12 cellular contexts compared by ENCODE assay signal in the genomic region with DNA sequence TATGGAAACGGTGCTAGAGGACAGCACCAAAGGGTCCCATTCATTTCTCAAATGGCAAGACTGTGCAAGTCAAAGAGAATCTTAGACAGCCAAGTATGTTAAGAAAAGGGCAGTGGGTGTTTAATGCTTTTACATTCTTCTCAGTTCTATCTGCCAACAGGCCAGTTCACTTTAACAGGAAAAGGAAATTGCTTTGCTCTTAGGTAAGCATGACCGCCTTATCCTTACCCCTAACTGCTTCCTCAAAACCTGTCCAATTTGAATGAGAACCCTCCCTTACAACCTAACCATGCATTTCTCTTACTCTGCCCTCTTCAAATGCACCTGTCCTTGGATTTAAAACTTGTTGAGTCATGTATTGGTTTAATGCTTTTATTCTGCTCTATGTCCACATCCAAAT. TPM values are rescaled to one million over a fixed set of nuclear protein-coding genes. Genes with fewer than 3 reads are reported as not detected.
DNase-seq lines count a peak whose midpoint lies in the region; ATAC-seq and TF ChIP-seq lines count a peak whose summit lies in the region.
"Had no signal": no experiment of that assay in that cellular context is flagged by ENCODE, and none has a peak within 500 bp of the region (broad histone marks: within the 10 kb centered on the region; RNA-seq: fewer than 3 reads in every experiment).

No MANE protein-coding gene starts in this region.

- no peak for TF ChIP-seq CTCF in neutrophil (IDR thresholded peaks at IDR 0.05)

- no peaks in the 10 kb centered on the region for H3K9me3 Mint-ChIP-seq in T-cell
- peaks cover 0 to 5% (median 0%) of the 10 kb centered on the region in 9 donors for H3K9me3 Mint-ChIP-seq in naive thymus-derived CD8-positive, alpha-beta T cell
- H3K9me3 Mint-ChIP-seq: CD8-positive, alpha-beta T cell had no signal

- H3K4me1 Mint-ChIP-seq in T-cell, result peaks cover 3 to 12% (median 4%) of the 10 kb centered on the region in 3 donors
- H3K4me1 Mint-ChIP-seq in naive thymus-derived CD8-positive, alpha-beta T cell, result peaks cover 0 to 5% (median 0%) of the 10 kb centered on the region in 4 donors

- peak overlapping the region; percentile 23 to 51 for H3K4me3 ChIP-seq in neutrophil (ENCODE audit: low read depth in 1 of 2, low read length in 1 of 2)
- H3K4me3 ChIP-seq: A549, HAP-1 had no signal

- H3K27ac Mint-ChIP-seq in T-cell, result no peak overlapping the region
- H3K27ac Mint-ChIP-seq in naive thymus-derived CD8-positive, alpha-beta T cell, result no peak overlapping the region
- H3K27ac Mint-ChIP-seq: CD14-positive monocyte; CD8-positive, alpha-beta T cell had no signal

- no peaks in the 10 kb centered on the region for H3K36me3 ChIP-seq in neutrophil
- H3K36me3 ChIP-seq: HAP-1 had no signal

- DNase-seq in AML-193 (lab: John Stamatoyannopoulos, UW) (peak; percentile 72 to 75), GF-D8 (lab: John Stamatoyannopoulos, UW) (peak; percentile 78), NOMO-1 treated with dmso at 0.1 percent for 144 hours (lab: John Stamatoyannopoulos, UW; ENCODE audit: unreplicated experiment) (peak; percentile 57), T-cell (no peak)
- no peak for DNase-seq in naive thymus-derived CD8-positive, alpha-beta T cell
- DNase-seq: CD8-positive, alpha-beta T cell; COR-L47; DMS153 had no signal

- H3K27me3 ChIP-seq in neutrophil, result no peaks in the 10 kb centered on the region

- H3K27ac ChIP-seq in neutrophil, result peak overlapping the region; percentile 90
- H3K27ac ChIP-seq: A549 had no signal

- CTCF ChIA-PET in T-cell (lab: Charles Lee), result no interaction called here

- POLR2A ChIA-PET in T-cell (lab: Charles Lee), result interaction anchor here in 1 of 2 donors (0.7 kb wide), 1 partner anchor 188 kb away, joined by 3 read pairs; no protein-coding TSS in a partner anchor
- POLR2A ChIA-PET in naive thymus-derived CD8-positive, alpha-beta T cell (lab: Charles Lee), result no interaction called here

- ATAC-seq in T-cell (replicated peaks in 1 of 4), result no peak
- ATAC-seq in naive thymus-derived CD8-positive, alpha-beta T cell, result no peak
- ATAC-seq: A549; CD8-positive, alpha-beta T cell had no signal

- no peaks in the 10 kb centered on the region for H3K9me3 ChIP-seq in neutrophil
- H3K9me3 ChIP-seq: HAP-1 had no signal

- H3K27me3 Mint-ChIP-seq in T-cell, result peaks cover 4 to 13% of the 10 kb centered on the region in 2 donors
- peaks cover 0 to 36% (median 5%) of the 10 kb centered on the region in 5 donors for H3K27me3 Mint-ChIP-seq in naive thymus-derived CD8-positive, alpha-beta T cell

- H3K36me3 Mint-ChIP-seq in T-cell, result no peaks in the 10 kb centered on the region
- H3K36me3 Mint-ChIP-seq in naive thymus-derived CD8-positive, alpha-beta T cell, result no peaks in the 10 kb centered on the region
- H3K36me3 Mint-ChIP-seq: CD14-positive monocyte; CD8-positive, alpha-beta T cell had no signal

- no peak overlapping the region for H3K4me3 Mint-ChIP-seq in T-cell
- H3K4me3 Mint-ChIP-seq in naive thymus-derived CD8-positive, alpha-beta T cell, result peak overlapping the region in 1 of 10 donors; percentile 60
- H3K4me3 Mint-ChIP-seq: CD14-positive monocyte; CD8-positive, alpha-beta T cell had no signal

- H3K4me1 ChIP-seq in neutrophil (ENCODE audit: control insufficient read depth in 1 of 2, insufficient read depth in 1 of 2, low read depth in 1 of 2, low read length in 1 of 2), result peaks cover 35 to 45% of the 10 kb centered on the region in 2 experiments
- H3K4me1 ChIP-seq: A549, HAP-1 had no signal

RNA-seq across cellular contexts. Expression of a gene that starts 44.5 kb away (rescaled TPM):
- total RNA-seq in T-cell, result 100 to 1,000 TPM in 1 of 5 donors, 10 to 100 TPM in 4; 58.8 to 115 (median 65.3) TPM
- total RNA-seq in naive thymus-derived CD8-positive, alpha-beta T cell, result 10 to 100 TPM; 63.8 to 63.9 TPM
- 1 to 10 TPM; 4.5 to 6.3 (median 5.1) TPM for polyA plus RNA-seq in naive thymus-derived CD8-positive, alpha-beta T cell

Comparison
In these comparisons a context has a peak if more than half of its experiments do, and no peak if none do; other contexts are left out.
1. DNase-seq: peak in AML-193 (2 of 2), GF-D8 (single experiment) and NOMO-1 treated with dmso at 0.1 percent for 144 hours (single experiment); none in T-cell (0 of 34) and naive thymus-derived CD8-positive, alpha-beta T cell (0 of 10).